Comparison of ENCODE assay signal across 18 cellular contexts in the genomic region with DNA sequence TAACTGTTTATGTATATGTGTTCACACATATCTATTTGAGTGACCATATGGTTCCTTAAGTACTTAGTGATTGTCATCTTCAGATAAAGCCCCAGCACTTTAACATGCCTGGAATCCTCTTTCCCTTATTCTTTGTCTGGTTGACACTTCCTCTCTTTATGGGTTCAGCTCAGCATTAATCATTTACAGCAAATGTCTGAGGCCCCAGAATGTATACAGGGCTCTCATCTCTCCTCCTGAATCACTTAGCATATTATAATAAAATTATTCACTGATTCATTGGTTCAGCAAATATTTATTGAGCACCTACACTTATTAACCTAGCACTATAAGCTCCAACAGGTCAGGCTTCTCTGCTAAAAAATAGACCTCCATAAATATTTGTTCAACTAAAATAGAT.
"Had no signal": no experiment of that assay in that cellular context is flagged by ENCODE, and none has a peak within 500 bp of the region (broad histone marks: within the 10 kb centered on the region; RNA-seq: fewer than 3 reads in every experiment).

No MANE protein-coding gene starts in this region.

- H3K27ac Mint-ChIP-seq: activated naive CD8-positive, alpha-beta T cell treated with anti-CD3 and anti-CD28 coated beads for 36 hours; stimulated activated naive CD8-positive, alpha-beta T cell treated with anti-CD3 and anti-CD28 coated beads, Interleukin-15, amount 100 ng/mL, for 72 hours had no signal

- FAIRE-seq: endometrium had no signal

- H3K4me3 ChIP-seq: esophagus squamous epithelium, heart left ventricle, skin epidermis, testis, upper lobe of right lung had no signal

- DNase-seq: activated effector memory CD4-positive, alpha-beta T cell treated with anti-CD3 and anti-CD28 coated beads, Interleukin-2, amount 50 U/mL, for 16 hours; activated naive CD8-positive, alpha-beta T cell treated with anti-CD3 and anti-CD28 coated beads for 36 hours; activated T-cell treated with anti-CD3 and anti-CD28 coated beads, Interleukin-2, amount 50 U/mL, for 1 hour; brain microvascular endothelial cell; cerebellar nuclear complex; esophagus squamous epithelium; foreskin keratinocyte; heart left ventricle; islet precursor cell; left ventricle myocardium superior; posterior cingulate gyrus; stimulated activated CD4-positive, alpha-beta T cell treated with anti-CD3 and anti-CD28 coated beads, Interleukin-4, amount 100 ng/mL, for 4 hours; stimulated activated naive CD8-positive, alpha-beta T cell treated with anti-CD3 and anti-CD28 coated beads, Interleukin-15, amount 100 ng/mL, for 72 hours; testis; upper lobe of right lung had no signal

- H3K4me3 Mint-ChIP-seq: activated naive CD8-positive, alpha-beta T cell treated with anti-CD3 and anti-CD28 coated beads for 36 hours; stimulated activated naive CD8-positive, alpha-beta T cell treated with anti-CD3 and anti-CD28 coated beads, Interleukin-15, amount 100 ng/mL, for 72 hours had no signal

- H3K27me3 Mint-ChIP-seq: activated naive CD8-positive, alpha-beta T cell treated with anti-CD3 and anti-CD28 coated beads for 36 hours; stimulated activated naive CD8-positive, alpha-beta T cell treated with anti-CD3 and anti-CD28 coated beads, Interleukin-15, amount 100 ng/mL, for 72 hours had no signal

- ATAC-seq: activated CD4-positive, CD25-positive, alpha-beta regulatory T cell treated with anti-CD3 and anti-CD28 coated beads, Interleukin-2, amount 50 U/mL, for 24 hours; foreskin keratinocyte; heart left ventricle; left ventricle myocardium superior; stimulated activated naive CD8-positive, alpha-beta T cell treated with anti-CD3 and anti-CD28 coated beads, Interleukin-15, amount 100 ng/mL, for 72 hours; upper lobe of right lung had no signal

- H3K9me3 Mint-ChIP-seq: activated naive CD8-positive, alpha-beta T cell treated with anti-CD3 and anti-CD28 coated beads for 36 hours had no signal

- H3K36me3 Mint-ChIP-seq: activated naive CD8-positive, alpha-beta T cell treated with anti-CD3 and anti-CD28 coated beads for 36 hours had no signal
